In the genomic region with DNA sequence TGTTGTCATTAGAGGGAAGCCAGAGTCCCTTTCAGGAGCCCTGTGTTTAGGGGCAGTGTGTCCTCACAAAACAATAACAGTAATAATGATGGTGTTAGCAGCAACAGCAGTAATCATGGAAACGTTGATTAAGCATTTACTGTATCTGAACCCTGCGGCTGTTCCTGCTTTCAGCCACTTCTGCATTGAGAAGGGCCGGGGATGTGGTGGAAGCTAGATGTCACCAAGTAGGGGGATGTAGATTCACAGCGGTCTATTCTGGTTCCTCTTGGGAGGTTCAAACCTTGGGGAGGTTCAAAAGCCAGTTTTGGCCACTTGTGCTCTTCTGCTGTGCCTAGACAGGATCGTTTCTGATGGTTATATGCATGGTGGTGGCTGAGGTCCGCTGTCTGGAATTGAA, we compare ENCODE assay signal across 32 cellular contexts. TPM values are rescaled to one million over a fixed set of nuclear protein-coding genes. Genes with fewer than 3 reads are reported as not detected.
DNase-seq lines count a peak whose midpoint lies in the region; ATAC-seq, FAIRE-seq and TF ChIP-seq lines count a peak whose summit lies in the region.
"Had no signal": no experiment of that assay in that cellular context is flagged by ENCODE, and none has a peak within 500 bp of the region (broad histone marks: within the 10 kb centered on the region; RNA-seq: fewer than 3 reads in every experiment).

No MANE protein-coding gene starts in this region.

- H3K79me1 ChIP-seq in mesenchymal stem cell (replicated peaks; ENCODE audit: low read length, poor library complexity, severe bottlenecking), result peaks cover 3% of the 10 kb centered on the region

- peaks cover 22% of the 10 kb centered on the region for H3K4me1 ChIP-seq in left ventricle myocardium inferior
- no peaks in the 10 kb centered on the region for H3K4me1 ChIP-seq in mesenchymal stem cell (ENCODE audit: control insufficient read depth, insufficient read depth, low read depth, low read length)
- H3K4me1 ChIP-seq in thymus (ENCODE audit: control insufficient read depth, insufficient read depth, low read length), result no peaks in the 10 kb centered on the region
- H3K4me1 ChIP-seq in kidney (ENCODE audit: control insufficient read depth in 1 of 2, insufficient read depth in 1 of 2, low read depth in 1 of 2, low read length in 2 of 2), result peaks cover 0 to 4% of the 10 kb centered on the region in 2 donors

- no peak overlapping the region for H2BK12ac ChIP-seq in mesenchymal stem cell (ENCODE audit: low read length in 2 of 2)

- TF ChIP-seq CTCF in left ventricle myocardium inferior (IDR thresholded peaks at IDR 0.05; ENCODE audit: borderline replicate concordance) (no peak), VCaP (conservative IDR thresholded peaks at IDR 0.05) (no peak), kidney (IDR thresholded peaks at IDR 0.05; ENCODE audit: borderline replicate concordance, extremely low read depth, insufficient read depth) (no peak)

- H3K4ac ChIP-seq in mesenchymal stem cell (ENCODE audit: low read depth in 1 of 2, low read length in 2 of 2), result no peak overlapping the region

- H3K18ac ChIP-seq in mesenchymal stem cell (ENCODE audit: low read depth in 1 of 2, low read length in 2 of 2), result no peak overlapping the region

- H3K36me3 ChIP-seq in left ventricle myocardium inferior, result peaks cover 30% of the 10 kb centered on the region
- H3K36me3 ChIP-seq in mesenchymal stem cell (ENCODE audit: control insufficient read depth in 1 of 2, insufficient read depth in 2 of 2, low read depth in 1 of 2, low read length in 2 of 2), result peaks cover 7 to 27% of the 10 kb centered on the region in 2 experiments
- H3K36me3 ChIP-seq in thymus (ENCODE audit: control insufficient read depth, insufficient read depth), result peaks cover 20% of the 10 kb centered on the region
- H3K36me3 ChIP-seq in kidney (ENCODE audit: control insufficient read depth in 1 of 2, insufficient read depth in 2 of 2, low read length in 2 of 2), result peaks cover 2 to 6% of the 10 kb centered on the region in 2 donors

- ATAC-seq in left cardiac atrium, result no peak
- no peak for ATAC-seq in activated CD4-positive, alpha-beta T cell treated with anti-CD3 and anti-CD28 coated beads for 36 hours
- ATAC-seq: stimulated activated effector memory CD8-positive, alpha-beta T cell treated with anti-CD3 and anti-CD28 coated beads, Interleukin-12 subunit alpha, Interleukin-12 subunit beta, amount 100 ng/mL, for 72 hours had no signal

- H2AFZ ChIP-seq in mesenchymal stem cell (ENCODE audit: low read depth, low read length), result peak overlapping the region; percentile 44
- H2AFZ ChIP-seq: hepatocyte had no signal

- H2BK15ac ChIP-seq in mesenchymal stem cell (ENCODE audit: low read depth, poor library complexity, severe bottlenecking), result no peak overlapping the region

- H2BK5ac ChIP-seq in mesenchymal stem cell (ENCODE audit: low read depth, low read length, poor library complexity, severe bottlenecking), result no peak overlapping the region

- no peak overlapping the region for H2AK5ac ChIP-seq in mesenchymal stem cell (ENCODE audit: low read length, severe bottlenecking)

- H2BK120ac ChIP-seq in mesenchymal stem cell (ENCODE audit: low read depth, low read length), result no peak overlapping the region

- H3K4me2 ChIP-seq in mesenchymal stem cell (ENCODE audit: low read length, poor library complexity, severe bottlenecking), result no peak overlapping the region
- H3K4me2 ChIP-seq: hepatocyte, SK-N-SH had no signal

- POLR2A ChIA-PET in activated CD4-positive, alpha-beta T cell treated with anti-CD3 and anti-CD28 coated beads for 36 hours (lab: Charles Lee), result no interaction called here
- POLR2A ChIA-PET in activated CD4-positive, alpha-beta memory T cell treated with anti-CD3 and anti-CD28 coated beads for 36 hours (lab: Charles Lee), result no interaction called here

- no peak overlapping the region for H4K91ac ChIP-seq in mesenchymal stem cell (ENCODE audit: low read length)

- no peaks in the 10 kb centered on the region for H3K9me3 ChIP-seq in left ventricle myocardium inferior (replicated peaks)
- H3K9me3 ChIP-seq in mesenchymal stem cell (ENCODE audit: control insufficient read depth, low read length), result no peaks in the 10 kb centered on the region
- no peaks in the 10 kb centered on the region for H3K9me3 ChIP-seq in thymus (ENCODE audit: control insufficient read depth)
- no peaks in the 10 kb centered on the region for H3K9me3 ChIP-seq in kidney (ENCODE audit: control insufficient read depth in 1 of 2, low read length in 2 of 2)
- H3K9me3 ChIP-seq: neutrophil, SK-N-SH had no signal

- no peak for FAIRE-seq in kidney (lab: Jason Lieb, UNC)

- 98% methylated on average over 5 of the region's 6 CpGs for WGBS in mesenchymal stem cell
- 97% methylated on average over 6 of the region's 6 CpGs for WGBS in thymus

- DNase-seq in left ventricle myocardium inferior (no peak), left cardiac atrium (no peak), mesenchymal stem cell (no peak), kidney (no peak)
- DNase-seq in activated CD4-positive, alpha-beta T cell treated with anti-CD3 and anti-CD28 coated beads for 36 hours, result no peak
- DNase-seq in activated CD4-positive, alpha-beta memory T cell treated with anti-CD3 and anti-CD28 coated beads for 36 hours, result no peak
- DNase-seq: activated CD4-positive, alpha-beta memory T cell treated with anti-CD3 and anti-CD28 coated beads, Interleukin-2, amount 10 ng/mL, durations not matched to agents 7 days and 5 days; activated CD4-positive, CD25-positive, alpha-beta regulatory T cell treated with anti-CD3 and anti-CD28 coated beads, Interleukin-2, amount 50 U/mL, for 72 hours; activated CD8-positive, alpha-beta memory T cell treated with anti-CD3 and anti-CD28 coated beads, Interleukin-2, amount 50 U/mL, for 4 hours; activated naive CD4-positive, alpha-beta T cell treated with Interleukin-2 at 50 U/mL for 16 hours; cortex of kidney; DMS79 treated with DMSO at 0.1 percent for 48 hours; endodermal cell; foreskin fibroblast; GDM1; HCEC 1CT; mesendoderm; MM.1S; NCI-H1436; NCI-H2081 treated with DMSO at 0.1 percent for 48 hours; NCI-H345; NCI-H774; OCI-M1; SK-N-SH; stimulated activated CD4-positive, alpha-beta T cell treated with anti-CD3 and anti-CD28 coated beads, Interleukin-15, amount 100 ng/mL, for 24 hours had no signal

- H3K27ac ChIP-seq in left ventricle myocardium inferior (replicated peaks) (peak overlapping the region; percentile 88), VCaP (peak overlapping the region; percentile 83), mesenchymal stem cell (ENCODE audit: low read length, poor library complexity, severe bottlenecking) (no peak overlapping the region), thymus (ENCODE audit: low read depth) (peak overlapping the region; percentile 25), kidney (ENCODE audit: low read depth in 2 of 2, low read length in 2 of 2) (no peak overlapping the region)
- H3K27ac ChIP-seq: hepatocyte, neutrophil had no signal

- H3K36me3 Mint-ChIP-seq in activated CD4-positive, alpha-beta T cell treated with anti-CD3 and anti-CD28 coated beads for 36 hours (ENCODE audit: low read depth), result peaks cover 21% of the 10 kb centered on the region
- H3K36me3 Mint-ChIP-seq in activated CD4-positive, alpha-beta memory T cell treated with anti-CD3 and anti-CD28 coated beads for 36 hours, result peaks cover 32% of the 10 kb centered on the region

- H3K4me1 Mint-ChIP-seq in activated CD4-positive, alpha-beta T cell treated with anti-CD3 and anti-CD28 coated beads for 36 hours, result no peaks in the 10 kb centered on the region
- no peaks in the 10 kb centered on the region for H3K4me1 Mint-ChIP-seq in activated CD4-positive, alpha-beta memory T cell treated with anti-CD3 and anti-CD28 coated beads for 36 hours (ENCODE audit: low read depth)
- H3K4me1 Mint-ChIP-seq: activated CD4-positive, alpha-beta memory T cell treated with anti-CD3 and anti-CD28 coated beads, Interleukin-2, amount 10 ng/mL, durations not matched to agents 7 days and 5 days; stimulated activated effector memory CD8-positive, alpha-beta T cell treated with anti-CD3 and anti-CD28 coated beads, Interleukin-12 subunit alpha, Interleukin-12 subunit beta, amount 100 ng/mL, for 72 hours had no signal

- H3K9me3 Mint-ChIP-seq in activated CD4-positive, alpha-beta T cell treated with anti-CD3 and anti-CD28 coated beads for 36 hours (ENCODE audit: low read depth), result no peaks in the 10 kb centered on the region
- H3K9me3 Mint-ChIP-seq in activated CD4-positive, alpha-beta memory T cell treated with anti-CD3 and anti-CD28 coated beads for 36 hours, result no peaks in the 10 kb centered on the region
- H3K9me3 Mint-ChIP-seq: activated CD4-positive, alpha-beta memory T cell treated with anti-CD3 and anti-CD28 coated beads, Interleukin-2, amount 10 ng/mL, durations not matched to agents 7 days and 5 days; activated T-helper 1 cell treated with anti-CD3 and anti-CD28 coated beads, Interleukin-12 subunit alpha, Interleukin-12 subunit beta, Interleukin-2, Interleukin-4 antibody, amounts not matched to agents 30 ng/mL and 10 ng/mL and 1 ng/mL, durations not matched to agents 14 hours and 24 hours and 36 hours; endodermal cell; stimulated activated effector memory CD8-positive, alpha-beta T cell treated with anti-CD3 and anti-CD28 coated beads, Interleukin-12 subunit alpha, Interleukin-12 subunit beta, amount 100 ng/mL, for 72 hours; T-helper 1 cell treated with Interleukin-12 subunit alpha and Interleukin-12 subunit beta and Interleukin-4 antibody, amounts not matched to agents 30 μg/mL and 1 μg/mL, for 36 hours had no signal

- no peak overlapping the region for H3K4me3 Mint-ChIP-seq in activated CD4-positive, alpha-beta T cell treated with anti-CD3 and anti-CD28 coated beads for 36 hours
- H3K4me3 Mint-ChIP-seq in activated CD4-positive, alpha-beta memory T cell treated with anti-CD3 and anti-CD28 coated beads for 36 hours, result no peak overlapping the region
- H3K4me3 Mint-ChIP-seq: activated CD4-positive, alpha-beta memory T cell treated with anti-CD3 and anti-CD28 coated beads, Interleukin-2, amount 10 ng/mL, durations not matched to agents 7 days and 5 days; activated T-helper 1 cell treated with anti-CD3 and anti-CD28 coated beads, Interleukin-12 subunit alpha, Interleukin-12 subunit beta, Interleukin-2, Interleukin-4 antibody, amounts not matched to agents 30 ng/mL and 10 ng/mL and 1 ng/mL, durations not matched to agents 14 hours and 24 hours and 36 hours; endodermal cell; stimulated activated effector memory CD8-positive, alpha-beta T cell treated with anti-CD3 and anti-CD28 coated beads, Interleukin-12 subunit alpha, Interleukin-12 subunit beta, amount 100 ng/mL, for 72 hours; T-helper 1 cell treated with Interleukin-12 subunit alpha and Interleukin-12 subunit beta and Interleukin-4 antibody, amounts not matched to agents 30 μg/mL and 1 μg/mL, for 36 hours had no signal

- H3K14ac ChIP-seq in mesenchymal stem cell (ENCODE audit: low read length in 2 of 2), result no peak overlapping the region

- intact Hi-C loops in left ventricle myocardium inferior (cut with micrococcal nuclease), result no loop called here
- intact Hi-C loops in left cardiac atrium (cut with DNase I), result no loop called here
- intact Hi-C loops in activated CD4-positive, alpha-beta T cell treated with anti-CD3 and anti-CD28 coated beads for 36 hours (cut with DNase I, micrococcal nuclease), result no loop called here
- intact Hi-C loops in activated CD4-positive, alpha-beta memory T cell treated with anti-CD3 and anti-CD28 coated beads for 36 hours (cut with micrococcal nuclease), result no loop called here
- intact Hi-C loops in kidney (cut with DNase I), result no loop called here

- no peak overlapping the region for H3K27ac Mint-ChIP-seq in activated CD4-positive, alpha-beta T cell treated with anti-CD3 and anti-CD28 coated beads for 36 hours
- H3K27ac Mint-ChIP-seq in activated CD4-positive, alpha-beta memory T cell treated with anti-CD3 and anti-CD28 coated beads for 36 hours, result no peak overlapping the region
- H3K27ac Mint-ChIP-seq: activated CD4-positive, alpha-beta memory T cell treated with anti-CD3 and anti-CD28 coated beads, Interleukin-2, amount 10 ng/mL, durations not matched to agents 7 days and 5 days; activated T-helper 1 cell treated with anti-CD3 and anti-CD28 coated beads, Interleukin-12 subunit alpha, Interleukin-12 subunit beta, Interleukin-2, Interleukin-4 antibody, amounts not matched to agents 30 ng/mL and 10 ng/mL and 1 ng/mL, durations not matched to agents 14 hours and 24 hours and 36 hours; endodermal cell; stimulated activated effector memory CD8-positive, alpha-beta T cell treated with anti-CD3 and anti-CD28 coated beads, Interleukin-12 subunit alpha, Interleukin-12 subunit beta, amount 100 ng/mL, for 72 hours; T-helper 1 cell treated with Interleukin-12 subunit alpha and Interleukin-12 subunit beta and Interleukin-4 antibody, amounts not matched to agents 30 μg/mL and 1 μg/mL, for 36 hours had no signal

- H3K4me3 ChIP-seq in left ventricle myocardium inferior (no peak overlapping the region), mesenchymal stem cell (ENCODE audit: insufficient read depth in 1 of 2, low read depth in 1 of 2, low read length in 2 of 2) (no peak overlapping the region), thymus (ENCODE audit: low read length) (no peak overlapping the region), kidney (ENCODE audit: low read length in 2 of 2) (no peak overlapping the region)
- H3K4me3 ChIP-seq: hepatocyte had no signal

- H3K23ac ChIP-seq in mesenchymal stem cell (ENCODE audit: low read length in 2 of 2), result no peak overlapping the region

- no peaks in the 10 kb centered on the region for H3K27me3 ChIP-seq in left ventricle myocardium inferior (ENCODE audit: low read depth)
- H3K27me3 ChIP-seq in mesenchymal stem cell (ENCODE audit: control insufficient read depth in 1 of 2, insufficient read depth in 1 of 2, low read length in 2 of 2), result no peaks in the 10 kb centered on the region
- no peaks in the 10 kb centered on the region for H3K27me3 ChIP-seq in thymus (ENCODE audit: control insufficient read depth, insufficient read depth)
- H3K27me3 ChIP-seq: hepatocyte, neutrophil had no signal

- H3K27me3 Mint-ChIP-seq in activated CD4-positive, alpha-beta T cell treated with anti-CD3 and anti-CD28 coated beads for 36 hours, result no peaks in the 10 kb centered on the region
- H3K27me3 Mint-ChIP-seq in activated CD4-positive, alpha-beta memory T cell treated with anti-CD3 and anti-CD28 coated beads for 36 hours, result no peaks in the 10 kb centered on the region
- H3K27me3 Mint-ChIP-seq: activated CD4-positive, alpha-beta memory T cell treated with anti-CD3 and anti-CD28 coated beads, Interleukin-2, amount 10 ng/mL, durations not matched to agents 7 days and 5 days had no signal

- CTCF ChIA-PET in activated CD4-positive, alpha-beta T cell treated with anti-CD3 and anti-CD28 coated beads for 36 hours (lab: Charles Lee), result no interaction called here
- CTCF ChIA-PET in activated CD4-positive, alpha-beta memory T cell treated with anti-CD3 and anti-CD28 coated beads for 36 hours (lab: Charles Lee), result no interaction called here

- H3K9ac ChIP-seq in mesenchymal stem cell (ENCODE audit: low read length) (no peak overlapping the region), kidney (ENCODE audit: low read length in 2 of 2) (no peak overlapping the region)
- H3K9ac ChIP-seq: SK-N-SH had no signal

- H4K8ac ChIP-seq in mesenchymal stem cell (ENCODE audit: low read length), result no peak overlapping the region

RNA-seq across cellular contexts. Expression of gene PRPF18, which starts 44.8 kb away (rescaled TPM):
- total RNA-seq in left ventricle myocardium inferior (14.7 TPM), left cardiac atrium (10 to 100 TPM; 14.3 to 15.2 TPM), kidney (23.0 TPM)
- 15.6 TPM for polyA plus RNA-seq in mesenchymal stem cell (2013, experiment 1 of 2)
- polyA plus RNA-seq in mesenchymal stem cell (2013, experiment 2 of 2), result 17.1 TPM
- polyA plus RNA-seq in thymus (23.5 TPM), kidney (ENCODE audit: insufficient read depth, low read depth, low replicate concordance) (24.4 TPM)
- 10 to 100 TPM; 21.0 to 22.1 TPM for total RNA-seq in activated CD4-positive, alpha-beta T cell treated with anti-CD3 and anti-CD28 coated beads for 36 hours
- total RNA-seq in activated CD4-positive, alpha-beta memory T cell treated with anti-CD3 and anti-CD28 coated beads for 36 hours, result 10 to 100 TPM; 21.9 to 25.1 TPM

Comparison
In these comparisons a context has a peak if more than half of its experiments do, and no peak if none do; other contexts are left out.
1. H3K27ac ChIP-seq: peak in left ventricle myocardium inferior (single experiment), VCaP (single experiment) and thymus (single experiment); none in mesenchymal stem cell (single experiment) and kidney (0 of 2).